Comparison of ENCODE assay signal across 12 cellular contexts in the genomic region with DNA sequence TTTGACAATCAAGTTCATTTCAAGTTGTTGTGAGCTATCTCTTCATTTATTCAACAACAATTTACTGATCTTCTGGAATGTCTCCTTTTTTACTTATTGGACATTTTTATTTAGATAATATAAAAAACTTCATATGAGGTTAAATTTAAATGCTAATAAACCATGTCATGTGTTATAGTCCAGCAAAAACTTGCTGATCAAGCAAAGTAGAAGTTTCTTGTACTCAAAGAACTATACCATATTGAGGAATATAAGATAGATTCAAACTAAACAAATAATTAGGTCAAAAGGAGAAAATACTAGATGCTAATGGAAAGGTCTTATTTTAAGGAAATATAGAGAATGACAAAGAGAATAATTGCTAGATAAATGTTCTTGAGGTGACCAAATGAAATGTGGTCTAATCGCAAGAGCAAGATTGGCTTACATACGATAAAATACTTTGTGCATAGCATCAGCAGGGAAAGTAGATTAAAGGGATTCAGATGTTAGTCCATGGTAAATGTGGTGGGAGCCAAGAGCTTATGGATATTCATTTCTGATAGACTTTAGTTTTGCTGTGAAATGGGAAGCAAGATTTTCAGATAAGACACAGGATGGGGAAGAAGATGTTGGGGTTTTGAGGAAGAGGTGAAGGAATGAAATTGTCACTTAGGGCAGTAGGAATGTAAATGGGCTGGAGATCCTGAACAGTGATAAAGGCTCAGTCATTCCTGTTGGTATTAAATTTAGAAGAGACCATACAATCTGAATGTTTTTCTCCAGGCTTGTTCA.
"Had no signal": no experiment of that assay in that cellular context is flagged by ENCODE, and none has a peak within 500 bp of the region (broad histone marks: within the 10 kb centered on the region; RNA-seq: fewer than 3 reads in every experiment).

No MANE protein-coding gene starts in this region.

- DNase-seq: activated naive CD8-positive, alpha-beta T cell treated with anti-CD3 and anti-CD28 coated beads for 36 hours; anterior cingulate cortex; cerebellar nuclear complex; effector memory CD4-positive, alpha-beta T cell; foreskin melanocyte; left cardiac atrium; lower lobe of right lung; ovary; upper lobe of right lung had no signal

- H3K9me3 ChIP-seq: breast epithelium, lower lobe of right lung, ovary, thoracic aorta, upper lobe of right lung had no signal

- H3K27ac ChIP-seq: breast epithelium, lower lobe of right lung, ovary, thoracic aorta, upper lobe of right lung had no signal

- H3K36me3 ChIP-seq: breast epithelium, lower lobe of right lung, ovary, thoracic aorta, upper lobe of right lung had no signal

- H3K4me1 ChIP-seq: breast epithelium, lower lobe of right lung, upper lobe of right lung had no signal

- H3K4me3 ChIP-seq: breast epithelium, lower lobe of right lung, thoracic aorta, upper lobe of right lung had no signal

- H3K27me3 ChIP-seq: breast epithelium, ovary, upper lobe of right lung had no signal

- ATAC-seq: left cardiac atrium; lower lobe of right lung; stimulated activated effector memory CD8-positive, alpha-beta T cell treated with anti-CD3 and anti-CD28 coated beads, Interleukin-12 subunit alpha, Interleukin-12 subunit beta, amount 100 ng/mL, for 72 hours; upper lobe of right lung had no signal
